22 cellular contexts compared by ENCODE assay signal in genomic region chr11:61279934-61280656, GRCh38. TPM values are rescaled to one million over a fixed set of nuclear protein-coding genes. Genes with fewer than 3 reads are reported as not detected.
DNase-seq lines count a peak whose midpoint lies in the region; ATAC-seq and TF ChIP-seq lines count a peak whose summit lies in the region.
"Had no signal": no experiment of that assay in that cellular context is flagged by ENCODE, and none has a peak within 500 bp of the region (broad histone marks: within the 10 kb centered on the region; RNA-seq: fewer than 3 reads in every experiment).

No MANE protein-coding gene starts in this region.

- no peak for TF ChIP-seq EP300 in stomach (IDR thresholded peaks at IDR 0.05)

- H3K4me3 ChIP-seq in LNCaP clone FGC (ENCODE audit: low read depth, low read length): no peak overlapping the region
- H3K4me3 ChIP-seq in NT2/D1 (ENCODE audit: insufficient read length, low read depth): no peak overlapping the region
- no peak overlapping the region for H3K4me3 ChIP-seq in stomach
- H3K4me3 ChIP-seq: breast epithelium, dorsolateral prefrontal cortex, hepatocyte had no signal

- TF ChIP-seq POLR2A in erythroblast (IDR thresholded peaks at IDR 0.05; ENCODE audit: low read length): no peak
- no peak for TF ChIP-seq POLR2A in stomach (IDR thresholded peaks at IDR 0.05)

- no peak for TF ChIP-seq CTCF in LNCaP clone FGC (IDR thresholded peaks at IDR 0.05; ENCODE audit: control insufficient read depth, extremely low read depth, insufficient read depth)
- TF ChIP-seq CTCF in stomach (IDR thresholded peaks at IDR 0.05): no peak

- no peaks in the 10 kb centered on the region for H3K9me3 ChIP-seq in NT2/D1 (ENCODE audit: insufficient read depth, low read length)
- H3K9me3 ChIP-seq in stomach: no peaks in the 10 kb centered on the region
- H3K9me3 ChIP-seq: BE2C, breast epithelium, testis had no signal

- intact Hi-C loops in stomach (cut with DNase I; ENCODE audit: low total_unique reads): no loop called here

- DNase-seq in LNCaP clone FGC (ENCODE audit: low read depth) (peak; percentile 75), NT2/D1 (ENCODE audit: low read depth, low spot score) (no peak), erythroblast (lab: John Stamatoyannopoulos, UW) (peak; percentile 33 to 38), stomach (peak; percentile 89)
- DNase-seq: activated CD4-positive, alpha-beta T cell treated with anti-CD3 and anti-CD28 coated beads for 48 hours; activated naive CD4-positive, alpha-beta T cell treated with anti-CD3 and anti-CD28 coated beads, Interleukin-2, amount 10 ng/mL, durations not matched to agents 7 days and 5 days; BE2C; dorsolateral prefrontal cortex; KG1; NCI-H1436 treated with DMSO at 0.1 percent for 48 hours; NCI-H510A treated with DMSO at 0.1 percent for 48 hours; OCI-M1; stimulated activated CD4-positive, alpha-beta T cell treated with anti-CD3 and anti-CD28 coated beads, Interleukin-4, amount 100 ng/mL, for 24 hours; testis had no signal

- H3K9ac ChIP-seq in NT2/D1 (ENCODE audit: insufficient read length, low read depth): peak overlapping the region; percentile 59
- H3K9ac ChIP-seq: parathyroid adenoma had no signal

- peaks cover 50% of the 10 kb centered on the region for H3K36me3 ChIP-seq in NT2/D1 (ENCODE audit: insufficient read depth, insufficient read length, low read length)
- no peaks in the 10 kb centered on the region for H3K36me3 ChIP-seq in stomach
- H3K36me3 ChIP-seq: BE2C, breast epithelium had no signal

- WGBS in stomach, 5 donors: 65 to 75% (median 67%) methylated on average over 12 of the region's 12 CpGs

- peaks cover 27% of the 10 kb centered on the region for H3K4me1 ChIP-seq in NT2/D1 (ENCODE audit: insufficient read depth, insufficient read length)
- H3K4me1 ChIP-seq in stomach: peaks cover 0 to 17% (median 16%) of the 10 kb centered on the region in 4 donors
- H3K4me1 ChIP-seq: BE2C, breast epithelium, parathyroid adenoma, testis had no signal

- no peak for ATAC-seq in HG03442 (IDR thresholded peaks at IDR 0.05; ENCODE audit: unreplicated experiment)
- no peak for ATAC-seq in GM21360 (IDR thresholded peaks at IDR 0.05; ENCODE audit: unreplicated experiment)
- no peak for ATAC-seq in HG03469 (IDR thresholded peaks at IDR 0.05; ENCODE audit: unreplicated experiment)
- ATAC-seq: SK-N-SH treated with all-trans-retinoic acid at 6 μM for 48 hours had no signal

- H3K27ac ChIP-seq in stomach: no peak overlapping the region
- H3K27ac ChIP-seq: breast epithelium, hepatocyte, parathyroid adenoma, testis had no signal

- H3K27me3 ChIP-seq in NT2/D1 (ENCODE audit: insufficient read depth, insufficient read length): peaks cover 13% of the 10 kb centered on the region
- peaks cover 0 to 9% (median 0%) of the 10 kb centered on the region in 3 donors for H3K27me3 ChIP-seq in stomach
- H3K27me3 ChIP-seq: BE2C, breast epithelium, dorsolateral prefrontal cortex, hepatocyte, testis had no signal

RNA-seq across cellular contexts. Expression of gene VWCE, which starts 15.0 kb away (rescaled TPM):
- total RNA-seq in stomach: 1 to 10 TPM in 2 of 5 donors, under 1 TPM in 1, not detected in 2; 0.45 to 4.6 (median 1.6) TPM
- 1 to 10 TPM in 1 of 3 donors, under 1 TPM in 2; 0.76 to 1.2 (median 0.93) TPM for polyA plus RNA-seq in stomach

RNA-seq across cellular contexts. Expression of gene PGA5, which starts 39.1 kb away (rescaled TPM):
- total RNA-seq in stomach: 1,000 to 10,000 TPM in 2 of 5 donors, 100 to 1,000 TPM in 1, 10 to 100 TPM in 1, 1 to 10 TPM in 1; 5.9 to 5,713 (median 190) TPM
- polyA plus RNA-seq in stomach: 1,000 to 10,000 TPM; 1,014 to 6,178 (median 3,688) TPM
- total RNA-seq: skeletal muscle tissue had no signal

RNA-seq across cellular contexts. Expression of gene DDB1, which starts 52.8 kb away (rescaled TPM):
- total RNA-seq in stomach: 100 to 1,000 TPM in 4 of 5 donors, 10 to 100 TPM in 1; 44.2 to 489 (median 152) TPM
- 10 to 100 TPM; 73.9 to 77.0 (median 74.2) TPM for polyA plus RNA-seq in stomach

RNA-seq across cellular contexts. Expression of gene TKFC, which starts 52.9 kb away (rescaled TPM):
- 100 to 1,000 TPM in 1 of 5 donors, 10 to 100 TPM in 4; 20.6 to 136 (median 63.9) TPM for total RNA-seq in stomach
- 10 to 100 TPM; 28.0 to 42.9 (median 41.3) TPM for polyA plus RNA-seq in stomach

RNA-seq across cellular contexts. Expression of gene PGA4, which starts 57.9 kb away (rescaled TPM):
- over 10,000 TPM in 2 of 5 donors, 1,000 to 10,000 TPM in 1, 100 to 1,000 TPM in 2; 386 to 107,207 (median 2,421) TPM for total RNA-seq in stomach
- polyA plus RNA-seq in stomach: over 10,000 TPM; 17,534 to 25,788 (median 19,705) TPM
